In the genomic region with DNA sequence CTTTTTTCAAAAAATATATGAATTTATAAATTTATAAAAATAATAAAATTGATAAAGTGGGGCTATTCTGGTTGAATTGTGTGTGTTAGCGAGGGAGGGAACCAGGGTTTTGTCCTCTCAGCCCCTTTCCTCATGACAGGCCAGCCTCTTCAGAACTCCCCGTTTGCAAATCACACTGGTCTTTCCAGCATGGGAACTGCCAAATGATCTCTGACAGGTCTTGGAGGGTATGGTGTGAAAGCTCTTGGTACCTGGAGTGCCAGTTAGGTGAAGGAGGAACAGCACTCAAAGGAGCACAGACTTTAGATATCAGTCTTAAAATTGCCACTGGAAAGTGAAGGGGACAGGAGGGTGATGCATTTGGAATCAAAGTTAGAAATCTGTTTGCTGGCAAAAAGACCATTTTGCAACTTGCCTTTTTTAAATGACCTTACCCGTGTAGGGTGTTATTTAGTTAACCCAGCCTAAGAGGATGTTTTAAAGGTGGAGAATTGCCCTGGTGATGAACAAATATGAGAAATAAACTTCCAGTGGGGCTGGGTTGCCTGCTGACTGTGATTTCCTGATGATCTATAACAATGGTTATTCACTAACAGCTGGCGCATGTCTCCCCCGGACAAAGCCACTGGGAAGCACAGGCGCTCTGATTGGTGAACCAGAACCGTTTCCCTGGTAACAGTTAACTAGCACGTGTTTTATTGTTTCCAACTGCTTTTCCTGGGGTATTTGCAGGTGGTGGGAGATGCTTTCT, we compare ENCODE assay signal across 8 cellular contexts.
DNase-seq lines count a peak whose midpoint lies in the region; ATAC-seq lines count a peak whose summit lies in the region.

No MANE protein-coding gene starts in this region.

- no peaks in the 10 kb centered on the region for H3K27me3 Mint-ChIP-seq in T-helper 17 cell

- no peaks in the 10 kb centered on the region for H3K36me3 Mint-ChIP-seq in T-helper 17 cell (ENCODE audit: low read depth)

- intact Hi-C loops in Right ventricle myocardium superior (cut with DNase I) = no loop called here

- peak; percentile 82 for DNase-seq in HT1080 (ENCODE audit: low read depth)
- peak; percentile 83 to 90 for DNase-seq in SHP77 (lab: John Stamatoyannopoulos, UW)
- DNase-seq in Right ventricle myocardium superior = peak; percentile 67
- DNase-seq in retina = peak; percentile 85
- no peak for DNase-seq in T-helper 17 cell

- peak; percentile 86 for ATAC-seq in Right ventricle myocardium superior (ENCODE audit: poor library complexity)
- no peak for ATAC-seq in HG03520 (IDR thresholded peaks at IDR 0.05; ENCODE audit: unreplicated experiment)
- no peak for ATAC-seq in HG03097 (IDR thresholded peaks at IDR 0.05; ENCODE audit: low FRiP score, unreplicated experiment)
- no peak for ATAC-seq in T-helper 17 cell
- no peak for ATAC-seq in HG02973 (IDR thresholded peaks at IDR 0.05; ENCODE audit: unreplicated experiment)

- H3K27ac Mint-ChIP-seq in T-helper 17 cell = no peak overlapping the region

- no peak overlapping the region for H3K4me3 Mint-ChIP-seq in T-helper 17 cell

- H3K9me3 ChIP-seq in T-helper 17 cell (ENCODE audit: control insufficient read depth, low read length, poor library complexity, severe bottlenecking) = no peaks in the 10 kb centered on the region

- H3K4me1 Mint-ChIP-seq in T-helper 17 cell = no peaks in the 10 kb centered on the region

Comparison
In these comparisons a context has a peak if more than half of its experiments do, and no peak if none do; other contexts are left out.
1. DNase-seq: peak in HT1080 (single experiment), SHP77 (2 of 2), Right ventricle myocardium superior (single experiment) and retina (single experiment); none in T-helper 17 cell (0 of 3).